Comparison of ENCODE assay signal across 23 cellular contexts in the genomic region with DNA sequence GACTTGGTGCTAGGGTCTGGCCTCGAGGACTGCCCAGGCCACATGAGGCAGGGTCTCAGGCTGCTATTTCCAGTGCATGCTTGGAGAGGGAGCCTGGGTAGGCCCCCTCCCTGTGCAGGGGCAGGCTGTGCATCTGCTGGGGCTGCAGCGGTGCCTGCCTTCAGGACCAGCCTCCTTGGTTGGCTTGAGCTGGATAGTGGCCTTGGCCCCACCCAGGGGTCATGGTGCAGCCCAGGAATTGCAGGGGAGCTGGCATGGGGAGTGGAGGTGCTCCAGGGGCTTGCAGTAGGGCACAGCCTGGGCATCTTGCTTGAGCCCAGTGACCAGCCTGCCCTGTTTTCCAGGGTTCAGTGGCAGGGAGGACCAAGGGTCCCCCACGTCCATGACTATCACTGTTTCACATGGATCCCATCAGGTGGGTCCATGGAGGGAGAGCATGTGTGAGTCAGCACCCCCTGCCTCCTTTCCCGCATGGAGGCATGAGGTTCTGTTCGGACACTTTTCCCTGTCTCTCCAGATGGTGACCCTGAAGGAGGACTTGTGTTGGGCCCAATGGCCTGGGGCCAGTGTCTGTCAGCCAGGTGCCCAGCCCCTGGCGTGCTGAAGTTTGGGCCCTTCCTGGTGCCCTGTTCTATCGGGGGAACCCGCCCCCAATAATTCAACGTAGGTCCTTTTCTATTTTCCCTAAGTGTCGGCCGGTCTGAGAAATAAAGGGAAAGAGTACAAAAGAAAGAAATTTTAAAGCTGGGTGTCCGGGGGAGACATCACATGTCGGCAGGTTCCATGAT.
DNase-seq lines count a peak whose midpoint lies in the region; ATAC-seq, FAIRE-seq and TF ChIP-seq lines count a peak whose summit lies in the region.
"Had no signal": no experiment of that assay in that cellular context is flagged by ENCODE, and none has a peak within 500 bp of the region (broad histone marks: within the 10 kb centered on the region; RNA-seq: fewer than 3 reads in every experiment).

No MANE protein-coding gene starts in this region.

- WGBS in stomach, 5 donors: 83 to 96% (median 87%) methylated on average over 10 to 13 of the region's 13 CpGs

- H3K27ac ChIP-seq in kidney (ENCODE audit: low read depth in 2 of 2, low read length in 2 of 2) (no peak overlapping the region), stomach (no peak overlapping the region), foreskin keratinocyte (no peak overlapping the region)
- H3K27ac ChIP-seq: BLaER1 treated with 17β-estradiol and CSF1 and Interleukin-3, amounts not matched to agents 10 nM and 100 nM; SJCRH30; suprapubic skin; VCaP had no signal

- H3K27me3 ChIP-seq in stomach: no peaks in the 10 kb centered on the region
- no peaks in the 10 kb centered on the region for H3K27me3 ChIP-seq in foreskin keratinocyte
- H3K27me3 ChIP-seq: BLaER1 treated with 17β-estradiol and CSF1 and Interleukin-3, amounts not matched to agents 10 nM and 100 nM; SJCRH30; suprapubic skin had no signal

- no peak overlapping the region for H3K4me3 ChIP-seq in kidney (ENCODE audit: low read length in 2 of 2)
- H3K4me3 ChIP-seq in stomach: no peak overlapping the region
- H3K4me3 ChIP-seq: SJCRH30, suprapubic skin had no signal

- TF ChIP-seq EP300 in stomach (IDR thresholded peaks at IDR 0.05): no peak

- H3K36me3 Mint-ChIP-seq in activated CD4-positive, alpha-beta memory T cell treated with anti-CD3 and anti-CD28 coated beads, Interleukin-2, amount 10 ng/mL, durations not matched to agents 7 days and 5 days (ENCODE audit: low read depth): no peaks in the 10 kb centered on the region
- H3K36me3 Mint-ChIP-seq in WTC11: peaks cover 60% of the 10 kb centered on the region

- DNase-seq in activated gamma-delta T cell treated with Interleukin-2 at 50 U/mL for 16 hours (peak; percentile 1), activated gamma-delta T cell (lab: John Stamatoyannopoulos, UW) (no peak), kidney (peak; percentile 35), stomach (peak; percentile 11), foreskin keratinocyte (no peak), WTC11 (ENCODE audit: low spot score) (no peak)
- DNase-seq in activated CD4-positive, alpha-beta memory T cell treated with anti-CD3 and anti-CD28 coated beads, Interleukin-2, amount 10 ng/mL, durations not matched to agents 7 days and 5 days: peak; percentile 7
- DNase-seq: activated CD8-positive, alpha-beta T cell treated with anti-CD3 and anti-CD28 coated beads for 36 hours; anterior cingulate cortex; DMS 273 treated with DMSO at 0.1 percent for 48 hours; effector memory CD4-positive, alpha-beta T cell; immature natural killer cell; NCI-H1436; NCI-H2171; NCI-H82 had no signal

- H3K9me3 ChIP-seq in kidney (ENCODE audit: control insufficient read depth in 1 of 2, low read length in 2 of 2): peaks cover 0 to 25% of the 10 kb centered on the region in 2 donors
- peaks cover 23 to 94% (median 93%) of the 10 kb centered on the region in 4 donors for H3K9me3 ChIP-seq in stomach
- H3K9me3 ChIP-seq: SJCRH30 had no signal

- no peaks in the 10 kb centered on the region for H3K4me1 Mint-ChIP-seq in activated CD4-positive, alpha-beta memory T cell treated with anti-CD3 and anti-CD28 coated beads, Interleukin-2, amount 10 ng/mL, durations not matched to agents 7 days and 5 days
- no peaks in the 10 kb centered on the region for H3K4me1 Mint-ChIP-seq in WTC11
- H3K4me1 Mint-ChIP-seq: immature natural killer cell; naive thymus-derived CD8-positive, alpha-beta T cell had no signal

- intact Hi-C loops in kidney (cut with DNase I) (no loop called here), stomach (cut with DNase I; ENCODE audit: low total_unique reads) (no loop called here)

- H3K4me3 Mint-ChIP-seq in activated CD4-positive, alpha-beta memory T cell treated with anti-CD3 and anti-CD28 coated beads, Interleukin-2, amount 10 ng/mL, durations not matched to agents 7 days and 5 days: no peak overlapping the region
- no peak overlapping the region for H3K4me3 Mint-ChIP-seq in WTC11
- H3K4me3 Mint-ChIP-seq: activated CD8-positive, alpha-beta T cell treated with anti-CD3 and anti-CD28 coated beads for 36 hours; immature natural killer cell; naive thymus-derived CD8-positive, alpha-beta T cell; T-helper 1 cell treated with Interleukin-12 subunit alpha and Interleukin-12 subunit beta and Interleukin-4 antibody, amounts not matched to agents 30 μg/mL and 1 μg/mL, for 36 hours had no signal

- H3K4me1 ChIP-seq in kidney (ENCODE audit: control insufficient read depth in 1 of 2, insufficient read depth in 1 of 2, low read depth in 1 of 2, low read length in 2 of 2) (no peaks in the 10 kb centered on the region), stomach (no peaks in the 10 kb centered on the region), foreskin keratinocyte (no peaks in the 10 kb centered on the region)
- H3K4me1 ChIP-seq: BLaER1 treated with 17β-estradiol and CSF1 and Interleukin-3, amounts not matched to agents 10 nM and 100 nM; SJCRH30; suprapubic skin had no signal

- H3K27me3 Mint-ChIP-seq in activated CD4-positive, alpha-beta memory T cell treated with anti-CD3 and anti-CD28 coated beads, Interleukin-2, amount 10 ng/mL, durations not matched to agents 7 days and 5 days: no peaks in the 10 kb centered on the region
- H3K27me3 Mint-ChIP-seq in WTC11 (ENCODE audit: low read depth): peaks cover 9% of the 10 kb centered on the region
- H3K27me3 Mint-ChIP-seq: activated CD8-positive, alpha-beta T cell treated with anti-CD3 and anti-CD28 coated beads for 36 hours; naive thymus-derived CD8-positive, alpha-beta T cell had no signal

- no peak for FAIRE-seq in kidney (lab: Jason Lieb, UNC)
- FAIRE-seq: H1 had no signal

- CTCF ChIA-PET in activated CD4-positive, alpha-beta memory T cell treated with anti-CD3 and anti-CD28 coated beads, Interleukin-2, amount 10 ng/mL, durations not matched to agents 7 days and 5 days (lab: Charles Lee): no interaction called here
- CTCF ChIA-PET in WTC11 (lab: Charles Lee): no interaction called here

- no peak for TF ChIP-seq CTCF in kidney (IDR thresholded peaks at IDR 0.05; ENCODE audit: borderline replicate concordance, extremely low read depth, insufficient read depth)
- no peak for TF ChIP-seq CTCF in stomach (IDR thresholded peaks at IDR 0.05)
- TF ChIP-seq CTCF in foreskin keratinocyte (conservative IDR thresholded peaks at IDR 0.05): no peak
- TF ChIP-seq CTCF in WTC11 (IDR thresholded peaks at IDR 0.05): no peak

- peaks cover 25% of the 10 kb centered on the region for H3K9me3 Mint-ChIP-seq in activated CD4-positive, alpha-beta memory T cell treated with anti-CD3 and anti-CD28 coated beads, Interleukin-2, amount 10 ng/mL, durations not matched to agents 7 days and 5 days
- peaks cover 60% of the 10 kb centered on the region for H3K9me3 Mint-ChIP-seq in WTC11

- H3K9ac ChIP-seq in kidney (ENCODE audit: low read length in 2 of 2): no peak overlapping the region
- H3K9ac ChIP-seq: BLaER1 treated with 17β-estradiol and CSF1 and Interleukin-3, amounts not matched to agents 10 nM and 100 nM had no signal

- no peak for TF ChIP-seq POLR2A in stomach (IDR thresholded peaks at IDR 0.05)

- no peak overlapping the region for H3K27ac Mint-ChIP-seq in activated CD4-positive, alpha-beta memory T cell treated with anti-CD3 and anti-CD28 coated beads, Interleukin-2, amount 10 ng/mL, durations not matched to agents 7 days and 5 days
- no peak overlapping the region for H3K27ac Mint-ChIP-seq in WTC11
- H3K27ac Mint-ChIP-seq: activated CD8-positive, alpha-beta T cell treated with anti-CD3 and anti-CD28 coated beads for 36 hours; immature natural killer cell; naive thymus-derived CD8-positive, alpha-beta T cell; T-helper 1 cell treated with Interleukin-12 subunit alpha and Interleukin-12 subunit beta and Interleukin-4 antibody, amounts not matched to agents 30 μg/mL and 1 μg/mL, for 36 hours had no signal

- no peak for ATAC-seq in HG03175 (IDR thresholded peaks at IDR 0.05; ENCODE audit: unreplicated experiment)
- ATAC-seq in foreskin keratinocyte: no peak
- ATAC-seq in WTC11: no peak
- ATAC-seq: activated CD8-positive, alpha-beta T cell treated with anti-CD3 and anti-CD28 coated beads for 36 hours; naive thymus-derived CD8-positive, alpha-beta T cell had no signal

- POLR2A ChIA-PET in activated CD4-positive, alpha-beta memory T cell treated with anti-CD3 and anti-CD28 coated beads, Interleukin-2, amount 10 ng/mL, durations not matched to agents 7 days and 5 days (lab: Charles Lee): no interaction called here
- POLR2A ChIA-PET in WTC11 (lab: Charles Lee): no interaction called here

- H3K36me3 ChIP-seq in kidney (ENCODE audit: control insufficient read depth in 1 of 2, insufficient read depth in 2 of 2, low read length in 2 of 2): no peaks in the 10 kb centered on the region
- H3K36me3 ChIP-seq in stomach: no peaks in the 10 kb centered on the region
- H3K36me3 ChIP-seq: BLaER1 treated with 17β-estradiol and CSF1 and Interleukin-3, amounts not matched to agents 10 nM and 100 nM; SJCRH30; suprapubic skin had no signal

TF ChIP-seq in WTC11, 78 proteins besides CTCF, POLR2A, EP300 and RAD21 (continues in another document):
- TF ChIP-seq NFE2L1 (CRISPR knock-in tag; IDR thresholded peaks at IDR 0.05) (no peak), SP1 (CRISPR knock-in tag; conservative IDR thresholded peaks at IDR 0.05) (no peak), ZNF219 (CRISPR knock-in tag; IDR thresholded peaks at IDR 0.05; ENCODE audit: borderline replicate concordance) (no peak), PRRX2 (CRISPR knock-in tag; IDR thresholded peaks at IDR 0.05) (no peak), SOX15 (CRISPR knock-in tag; IDR thresholded peaks at IDR 0.05) (no peak), CREB1 (CRISPR knock-in tag; IDR thresholded peaks at IDR 0.05) (no peak), KAT7 (CRISPR knock-in tag; IDR thresholded peaks at IDR 0.05; ENCODE audit: borderline replicate concordance) (no peak)
- TF ChIP-seq, protein P1, sequence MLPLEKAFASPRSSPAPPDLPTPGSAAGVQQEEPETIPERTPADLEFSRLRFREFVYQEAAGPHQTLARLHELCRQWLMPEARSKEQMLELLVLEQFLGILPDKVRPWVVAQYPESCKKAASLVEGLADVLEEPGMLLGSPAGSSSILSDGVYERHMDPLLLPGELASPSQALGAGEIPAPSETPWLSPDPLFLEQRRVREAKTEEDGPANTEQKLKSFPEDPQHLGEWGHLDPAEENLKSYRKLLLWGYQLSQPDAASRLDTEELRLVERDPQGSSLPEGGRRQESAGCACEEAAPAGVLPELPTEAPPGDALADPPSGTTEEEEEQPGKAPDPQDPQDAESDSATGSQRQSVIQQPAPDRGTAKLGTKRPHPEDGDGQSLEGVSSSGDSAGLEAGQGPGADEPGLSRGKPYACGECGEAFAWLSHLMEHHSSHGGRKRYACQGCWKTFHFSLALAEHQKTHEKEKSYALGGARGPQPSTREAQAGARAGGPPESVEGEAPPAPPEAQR (CRISPR knock-in tag; IDR thresholded peaks at IDR 0.05): no peak
- TF ChIP-seq, protein P2, sequence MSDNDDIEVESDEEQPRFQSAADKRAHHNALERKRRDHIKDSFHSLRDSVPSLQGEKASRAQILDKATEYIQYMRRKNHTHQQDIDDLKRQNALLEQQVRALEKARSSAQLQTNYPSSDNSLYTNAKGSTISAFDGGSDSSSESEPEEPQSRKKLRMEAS (CRISPR knock-in tag; IDR thresholded peaks at IDR 0.05): no peak

Comparison
In these comparisons a context has a peak if more than half of its experiments do, and no peak if none do; other contexts are left out.
1. DNase-seq: peak in activated gamma-delta T cell treated with Interleukin-2 at 50 U/mL for 16 hours (single experiment), activated CD4-positive, alpha-beta memory T cell treated with anti-CD3 and anti-CD28 coated beads, Interleukin-2, amount 10 ng/mL, durations not matched to agents 7 days and 5 days (single experiment), kidney (single experiment) and stomach (single experiment); none in activated gamma-delta T cell (single experiment), foreskin keratinocyte (0 of 2) and WTC11 (single experiment).